In the genomic region with DNA sequence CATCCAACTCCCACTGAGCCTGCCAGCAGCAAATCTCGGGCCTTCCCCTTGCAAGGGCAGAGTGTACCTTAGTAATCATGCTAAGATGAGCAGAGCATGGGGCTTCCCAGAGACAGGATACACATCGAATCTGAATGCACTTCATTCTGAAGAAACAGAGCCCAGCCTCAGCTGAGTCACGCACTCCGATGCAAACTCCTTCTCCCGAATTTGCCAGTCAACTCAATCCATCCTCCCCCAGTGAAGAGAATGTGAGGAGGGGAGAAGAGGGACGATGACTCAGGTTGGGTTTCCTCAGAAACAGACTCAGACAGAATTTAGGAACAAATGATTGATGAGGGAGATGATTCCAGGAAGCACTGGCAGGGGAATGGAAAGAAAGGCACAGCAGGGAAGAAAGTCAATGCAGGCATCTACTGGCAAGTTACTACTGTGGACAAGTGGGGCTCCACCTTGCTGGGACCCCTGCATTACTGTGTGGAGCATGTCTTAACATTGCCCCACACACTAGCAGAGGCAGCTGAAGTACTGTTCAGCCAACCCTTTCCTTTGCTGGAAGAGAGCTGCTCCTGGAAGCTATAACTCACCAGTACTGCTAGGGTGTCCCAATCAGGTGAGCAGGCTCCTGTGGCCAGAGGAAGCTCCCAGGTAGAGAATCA, we compare ENCODE assay signal across 9 cellular contexts.
A peak's percentile ranks its signal among the peaks of the same experiment; 100 is the strongest.
DNase-seq lines count a peak whose midpoint lies in the region; ATAC-seq and TF ChIP-seq lines count a peak whose summit lies in the region.
"Had no signal": no experiment of that assay in that cellular context is flagged by ENCODE, and none has a peak within 500 bp of the region (broad histone marks: within the 10 kb centered on the region; RNA-seq: fewer than 3 reads in every experiment).

No MANE protein-coding gene starts in this region.

- 73% methylated on average over 6 of the region's 6 CpGs for WGBS in right cardiac atrium

- peaks cover 15% of the 10 kb centered on the region for H3K4me1 Mint-ChIP-seq in activated CD4-positive, alpha-beta T cell treated with anti-CD3 and anti-CD28 coated beads, Interleukin-2, amount 10 ng/mL, durations not matched to agents 24 days and 14 days

- H3K9me3 Mint-ChIP-seq in activated CD4-positive, alpha-beta T cell treated with anti-CD3 and anti-CD28 coated beads, Interleukin-2, amount 10 ng/mL, durations not matched to agents 24 days and 14 days, result peaks cover 12% of the 10 kb centered on the region

- H3K27ac Mint-ChIP-seq in activated CD4-positive, alpha-beta T cell treated with anti-CD3 and anti-CD28 coated beads, Interleukin-2, amount 10 ng/mL, durations not matched to agents 24 days and 14 days, result peak overlapping the region; percentile 69
- H3K27ac Mint-ChIP-seq: T-helper 17 cell had no signal

- DNase-seq in activated CD4-positive, alpha-beta T cell treated with anti-CD3 and anti-CD28 coated beads, Interleukin-2, amount 10 ng/mL, durations not matched to agents 24 days and 14 days, result no peak
- DNase-seq in activated CD4-positive, alpha-beta T cell treated with anti-CD3 and anti-CD28 coated beads, Interleukin-2, amount 50 U/mL, for 4 hours, result no peak
- DNase-seq in LHCN-M2 (ENCODE audit: low read depth), result peak; percentile 56
- DNase-seq in epithelial cell of esophagus (ENCODE audit: low read depth), result peak; percentile 54
- DNase-seq in stimulated activated CD4-positive, alpha-beta T cell treated with anti-CD3 and anti-CD28 coated beads, Interleukin-4, amount 100 ng/mL, for 24 hours, result peak; percentile 8
- DNase-seq in right cardiac atrium, result no peak
- DNase-seq in AML-193 (lab: John Stamatoyannopoulos, UW), result no peak
- DNase-seq: T-helper 17 cell had no signal

- H3K4me3 Mint-ChIP-seq in activated CD4-positive, alpha-beta T cell treated with anti-CD3 and anti-CD28 coated beads, Interleukin-2, amount 10 ng/mL, durations not matched to agents 24 days and 14 days, result peak overlapping the region; percentile 1
- H3K4me3 Mint-ChIP-seq: T-helper 17 cell had no signal

- H3K4me3 ChIP-seq in epithelial cell of esophagus (ENCODE audit: low read length) (no peak overlapping the region), right cardiac atrium (ENCODE audit: low read length) (no peak overlapping the region)

- no peak for TF ChIP-seq CTCF in epithelial cell of esophagus (IDR thresholded peaks at IDR 0.05; ENCODE audit: insufficient read depth, low read depth, low read length, missing control alignments)

- no peak overlapping the region for H3K27ac ChIP-seq in right cardiac atrium (ENCODE audit: low read length)

- H3K4me1 ChIP-seq in right cardiac atrium (ENCODE audit: control insufficient read depth, insufficient read depth, low read length), result no peaks in the 10 kb centered on the region

- H3K27me3 ChIP-seq in right cardiac atrium (ENCODE audit: control insufficient read depth, insufficient read depth), result no peaks in the 10 kb centered on the region

- ATAC-seq in right cardiac atrium, result no peak
- no peak for ATAC-seq in GM21526 (IDR thresholded peaks at IDR 0.05; ENCODE audit: low FRiP score, unreplicated experiment)
- ATAC-seq: T-helper 17 cell had no signal

- H3K36me3 Mint-ChIP-seq in activated CD4-positive, alpha-beta T cell treated with anti-CD3 and anti-CD28 coated beads, Interleukin-2, amount 10 ng/mL, durations not matched to agents 24 days and 14 days (ENCODE audit: low read depth), result no peaks in the 10 kb centered on the region

- H3K9me3 ChIP-seq in right cardiac atrium (ENCODE audit: control insufficient read depth, low read length), result no peaks in the 10 kb centered on the region

- no peaks in the 10 kb centered on the region for H3K27me3 Mint-ChIP-seq in activated CD4-positive, alpha-beta T cell treated with anti-CD3 and anti-CD28 coated beads, Interleukin-2, amount 10 ng/mL, durations not matched to agents 24 days and 14 days

- intact Hi-C loops in activated CD4-positive, alpha-beta T cell treated with anti-CD3 and anti-CD28 coated beads, Interleukin-2, amount 10 ng/mL, durations not matched to agents 24 days and 14 days (cut with micrococcal nuclease), result loop anchor here (10.0 kb wide), 1 partner anchor 1354 kb away; no protein-coding TSS in a partner anchor
- intact Hi-C loops in right cardiac atrium (cut with DNase I), result loop anchor here in 1 of 4 donors (10.0 kb wide), 1 partner anchor 354 kb away; the partner anchor contains the start of gene STXBP5

Comparison
In these comparisons a context has a peak if more than half of its experiments do, and no peak if none do; other contexts are left out.
1. DNase-seq: peak in LHCN-M2 (single experiment), epithelial cell of esophagus (single experiment) and stimulated activated CD4-positive, alpha-beta T cell treated with anti-CD3 and anti-CD28 coated beads, Interleukin-4, amount 100 ng/mL, for 24 hours (single experiment); none in activated CD4-positive, alpha-beta T cell treated with anti-CD3 and anti-CD28 coated beads, Interleukin-2, amount 10 ng/mL, durations not matched to agents 24 days and 14 days (single experiment), activated CD4-positive, alpha-beta T cell treated with anti-CD3 and anti-CD28 coated beads, Interleukin-2, amount 50 U/mL, for 4 hours (0 of 2), right cardiac atrium (0 of 3) and AML-193 (0 of 2).